ENCODE assay signal across 22 cellular contexts in the genomic region with DNA sequence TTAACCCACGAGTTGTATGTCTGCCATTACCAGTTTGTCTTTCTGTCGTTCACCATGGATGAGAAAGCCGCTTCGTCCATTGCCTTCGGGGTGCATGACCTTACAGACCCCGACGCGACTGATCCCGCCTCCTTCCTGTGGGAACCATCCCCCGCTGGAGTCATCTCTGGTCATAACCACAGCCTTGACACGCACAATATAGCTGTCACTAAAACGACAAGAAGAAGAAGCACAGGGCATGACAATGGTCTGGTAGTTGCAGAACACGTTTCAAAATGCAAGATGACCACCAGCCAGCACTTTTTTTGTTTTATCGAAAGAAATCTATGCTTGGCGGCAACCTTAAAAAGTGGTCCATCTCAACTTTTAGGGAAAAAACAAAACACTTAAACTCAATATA.
"Had no signal": no experiment of that assay in that cellular context is flagged by ENCODE, and none has a peak within 500 bp of the region (broad histone marks: within the 10 kb centered on the region; RNA-seq: fewer than 3 reads in every experiment).

No MANE protein-coding gene starts in this region.

- H3K27ac ChIP-seq: prostate gland, testis had no signal

- H3K27ac Mint-ChIP-seq: activated CD8-positive, alpha-beta memory T cell treated with anti-CD3 and anti-CD28 coated beads, Interleukin-2, amount 10 ng/mL, durations not matched to agents 7 days and 5 days; activated naive CD8-positive, alpha-beta T cell; brain; dendritic cell treated with granulocyte-macrophage colony-stimulating factor and Interleukin-4, amounts not matched to agents 40 ng/mL and 50 ng/mL, for 4 days; endodermal cell; naive thymus-derived CD4-positive, alpha-beta T cell; T-helper 17 cell had no signal

- H3K4me3 Mint-ChIP-seq: activated CD8-positive, alpha-beta memory T cell treated with anti-CD3 and anti-CD28 coated beads, Interleukin-2, amount 10 ng/mL, durations not matched to agents 7 days and 5 days; activated naive CD8-positive, alpha-beta T cell; activated T-cell treated with anti-CD3 and anti-CD28 coated beads, Interleukin-2, amount 50 U/mL, for 4 hours; brain; dendritic cell treated with granulocyte-macrophage colony-stimulating factor and Interleukin-4, amounts not matched to agents 40 ng/mL and 50 ng/mL, for 4 days; endodermal cell; naive thymus-derived CD4-positive, alpha-beta T cell; T-helper 17 cell had no signal

- H3K36me3 Mint-ChIP-seq: activated CD8-positive, alpha-beta memory T cell treated with anti-CD3 and anti-CD28 coated beads, Interleukin-2, amount 10 ng/mL, durations not matched to agents 7 days and 5 days; activated naive CD8-positive, alpha-beta T cell had no signal

- H3K27me3 ChIP-seq: testis had no signal

- H3K4me3 ChIP-seq: lung, prostate gland, testis had no signal

- H3K4me1 Mint-ChIP-seq: T-helper 17 cell had no signal

- H3K9me3 Mint-ChIP-seq: activated T-cell treated with anti-CD3 and anti-CD28 coated beads, Interleukin-2, amount 50 U/mL, for 4 hours had no signal

- ATAC-seq: activated CD8-positive, alpha-beta memory T cell treated with anti-CD3 and anti-CD28 coated beads, Interleukin-2, amount 10 ng/mL, durations not matched to agents 7 days and 5 days; activated T-cell treated with anti-CD3 and anti-CD28 coated beads, Interleukin-2, amount 50 U/mL, for 4 hours; left cardiac atrium; naive thymus-derived CD4-positive, alpha-beta T cell; stimulated activated naive CD8-positive, alpha-beta T cell treated with anti-CD3 and anti-CD28 coated beads, Interleukin-15, Interleukin-2, amounts not matched to agents 100 U/mL and 50 U/mL, for 24 hours; T-helper 17 cell had no signal

- DNase-seq: activated CD4-positive, alpha-beta T cell treated with anti-CD3 and anti-CD28 coated beads, Interleukin-2, amount 50 U/mL, for 48 hours; activated CD4-positive, CD25-positive, alpha-beta regulatory T cell treated with anti-CD3 and anti-CD28 coated beads, Interleukin-2, amount 50 U/mL, for 72 hours; activated CD8-positive, alpha-beta memory T cell treated with anti-CD3 and anti-CD28 coated beads, Interleukin-2, amount 10 ng/mL, durations not matched to agents 7 days and 5 days; activated gamma-delta T cell; activated T-cell treated with anti-CD3 and anti-CD28 coated beads, Interleukin-2, amount 50 U/mL, for 4 hours; amygdala; cerebellar nuclear complex; endodermal cell; erythroblast; glutamatergic neuron; left cardiac atrium; naive thymus-derived CD4-positive, alpha-beta T cell; occipital lobe; stimulated activated CD4-positive, alpha-beta T cell treated with anti-CD3 and anti-CD28 coated beads, Interleukin-2, amount 100 ng/mL, for 48 hours; stimulated activated naive CD8-positive, alpha-beta T cell treated with anti-CD3 and anti-CD28 coated beads, Interleukin-15, Interleukin-2, amounts not matched to agents 100 U/mL and 50 U/mL, for 24 hours; T-helper 17 cell; testis had no signal

- H3K36me3 ChIP-seq: prostate gland had no signal

- H3K27me3 Mint-ChIP-seq: brain; dendritic cell treated with granulocyte-macrophage colony-stimulating factor and Interleukin-4, amounts not matched to agents 40 ng/mL and 50 ng/mL, for 4 days; T-helper 17 cell had no signal

- H3K4me1 ChIP-seq: prostate gland had no signal

- H3K9me3 ChIP-seq: prostate gland, testis had no signal
